Comparison of ENCODE assay signal across 1 cellular context in the genomic region with DNA sequence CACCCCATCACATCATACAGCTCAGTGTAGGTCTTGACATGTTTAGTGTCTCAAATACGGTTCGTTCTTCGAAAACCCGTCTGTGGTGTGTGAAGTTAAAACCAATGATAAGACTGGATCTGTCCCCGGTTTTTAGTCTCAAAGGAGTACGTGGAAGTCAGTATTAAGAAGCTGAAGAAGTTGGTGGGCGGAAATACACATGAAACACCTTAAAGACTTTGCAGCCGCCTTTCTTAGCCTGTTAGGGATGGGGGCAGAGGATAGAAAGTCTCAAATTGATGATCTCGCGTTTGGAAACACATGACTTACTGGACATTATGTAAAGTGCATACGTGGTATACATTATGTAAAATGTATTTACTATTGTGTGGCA.
TF ChIP-seq lines count a peak whose summit lies in the region.

No MANE protein-coding gene starts in this region.

TF ChIP-seq in endothelial cell of umbilical vein, 7 proteins besides CTCF, POLR2A, EP300 and RAD21:
- TF ChIP-seq JUN (IDR thresholded peaks at IDR 0.05; ENCODE audit: borderline replicate concordance, insufficient read depth, insufficient read length, low read depth) (no peak), EZH2 (IDR thresholded peaks at IDR 0.05; ENCODE audit: borderline replicate concordance, low read depth, low read length, severe bottlenecking) (no peak), POLR2AphosphoS5 (IDR thresholded peaks at IDR 0.05; ENCODE audit: insufficient read depth, low read depth, low read length) (no peak), FOS (IDR thresholded peaks at IDR 0.05; ENCODE audit: borderline replicate concordance, insufficient read depth, low read length) (no peak), MYC (IDR thresholded peaks at IDR 0.05; ENCODE audit: low read depth, low read length) (no peak), GATA2 (IDR thresholded peaks at IDR 0.05; ENCODE audit: insufficient read depth, insufficient read length, low read depth, low read length) (no peak)
- TF ChIP-seq, protein P1, sequence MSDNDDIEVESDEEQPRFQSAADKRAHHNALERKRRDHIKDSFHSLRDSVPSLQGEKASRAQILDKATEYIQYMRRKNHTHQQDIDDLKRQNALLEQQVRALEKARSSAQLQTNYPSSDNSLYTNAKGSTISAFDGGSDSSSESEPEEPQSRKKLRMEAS (IDR thresholded peaks at IDR 0.05; ENCODE audit: insufficient read depth, insufficient read length): no peak
TF ChIP-seq in endothelial cell of umbilical vein: peak in this region for 0.
